In the genomic region with DNA sequence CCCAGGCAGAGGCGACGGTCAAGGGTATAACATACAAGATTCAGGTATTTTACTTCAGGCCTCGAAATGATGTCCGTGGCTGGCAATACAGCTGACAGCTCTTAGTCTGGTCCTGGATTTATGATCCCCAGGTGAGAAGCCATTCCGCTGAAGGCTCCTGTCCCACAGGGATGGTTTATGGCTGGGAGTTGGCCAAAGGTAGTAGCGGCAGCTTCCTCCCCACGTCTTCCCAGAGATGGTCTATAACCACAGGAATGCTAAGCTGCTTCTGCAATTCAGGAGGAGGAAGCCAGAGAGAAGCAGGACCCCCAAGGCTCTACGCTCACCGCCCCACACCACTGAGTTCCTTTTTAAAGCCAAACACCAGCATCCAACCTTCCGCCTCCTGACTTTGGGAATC, we compare ENCODE assay signal across 24 cellular contexts.
"Had no signal": no experiment of that assay in that cellular context is flagged by ENCODE, and none has a peak within 500 bp of the region (broad histone marks: within the 10 kb centered on the region; RNA-seq: fewer than 3 reads in every experiment).

No MANE protein-coding gene starts in this region.

- H3K36me3 ChIP-seq: MG63, SJSA1 had no signal

- H3K4me3 ChIP-seq: MG63, SJSA1 had no signal

- H3K9me3 ChIP-seq: MG63, SJSA1 had no signal

- DNase-seq: activated CD4-positive, alpha-beta T cell treated with anti-CD3 and anti-CD28 coated beads for 4 hours; activated CD4-positive, alpha-beta T cell treated with anti-CD3 and anti-CD28 coated beads, Interleukin-2, amount 50 U/mL, for 4 hours; activated CD8-positive, alpha-beta memory T cell treated with anti-CD3 and anti-CD28 coated beads, Interleukin-2, amount 10 ng/mL, durations not matched to agents 7 days and 5 days; activated effector memory CD4-positive, alpha-beta T cell treated with anti-CD3 and anti-CD28 coated beads, Interleukin-2, amount 50 U/mL, for 16 hours; activated naive CD4-positive, alpha-beta T cell treated with Interleukin-2 at 50 U/mL for 16 hours; activated naive CD8-positive, alpha-beta T cell treated with anti-CD3 and anti-CD28 coated beads, Interleukin-2, amount 50 U/mL, for 24 hours; activated T-cell treated with anti-CD3 and anti-CD28 coated beads, Interleukin-2, amount 50 U/mL, for 24 hours; amniotic stem cell; MG63; MV-4-11; NCI-H1092 treated with DMSO at 0.1 percent for 48 hours; NCI-H1417 treated with DMSO at 0.1 percent for 48 hours; NCI-H1694; NCI-H2029 treated with DMSO at 0.1 percent for 48 hours; NCI-H345; NCI-H510A; NCI-H69; PC-3; SHP77 had no signal

- FAIRE-seq: astrocyte, RCC 7860 had no signal

- H3K27ac ChIP-seq: SJSA1 had no signal

- ATAC-seq: activated CD4-positive, CD25-positive, alpha-beta regulatory T cell treated with anti-CD3 and anti-CD28 coated beads, Interleukin-2, amount 50 U/mL, for 24 hours; activated CD8-positive, alpha-beta memory T cell treated with anti-CD3 and anti-CD28 coated beads, Interleukin-2, amount 10 ng/mL, durations not matched to agents 7 days and 5 days; activated naive CD4-positive, alpha-beta T cell treated with anti-CD3 and anti-CD28 coated beads, Interleukin-2, amount 50 U/mL, for 72 hours; activated naive CD8-positive, alpha-beta T cell treated with anti-CD3 and anti-CD28 coated beads, Interleukin-2, amount 50 U/mL, for 24 hours; PC-3 had no signal
